Comparison of ENCODE assay signal across 8 cellular contexts in genomic region chr22:37849089-37849751, GRCh38. TPM values are rescaled to one million over a fixed set of nuclear protein-coding genes. Genes with fewer than 3 reads are reported as not detected.
A peak's percentile ranks its signal among the peaks of the same experiment; 100 is the strongest.
DNase-seq lines count a peak whose midpoint lies in the region; ATAC-seq and TF ChIP-seq lines count a peak whose summit lies in the region.

Gene EIF3L, plus strand, starts transcription at chr22:37849419. Its CDS starts 31 bp downstream, at chr22:37849450.

- H3K36me3 Mint-ChIP-seq in natural killer cell, result peaks cover 6% of the 10 kb centered on the region

- H3K4me3 Mint-ChIP-seq in natural killer cell, result peak within 1 kb of the TSS; percentile 99

- peaks cover 55% of the 10 kb centered on the region for H3K79me2 ChIP-seq in Karpas-422 (ENCODE audit: low read length)

- H3K9me2 ChIP-seq in Karpas-422 (replicated peaks; ENCODE audit: insufficient read depth, low read length), result no peaks in the 10 kb centered on the region

- peak; percentile 94 for TF ChIP-seq POLR2A in Raji (IDR thresholded peaks at IDR 0.05; ENCODE audit: insufficient read depth, low read depth, low read length)

- peak within 1 kb of the TSS; percentile 97 for H3K4me2 ChIP-seq in Karpas-422 (ENCODE audit: low read depth, low read length, poor library complexity, severe bottlenecking)

- DNase-seq in DMS153 (lab: John Stamatoyannopoulos, UW), result peak; percentile 80
- DNase-seq in Karpas-422, result peak; percentile 97
- peak; percentile 83 for DNase-seq in activated T-helper 9 cell treated with anti-CD3 and anti-CD28 coated beads, Interleukin-2, amount 50 U/mL, for 16 hours (ENCODE audit: low read depth)
- peak; percentile 81 for DNase-seq in fibroblast of peridontal ligament (ENCODE audit: extremely low read depth)
- peak; percentile 84 for DNase-seq in natural killer cell
- DNase-seq in stimulated activated naive CD4-positive, alpha-beta T cell (lab: John Stamatoyannopoulos, UW), result peak; percentile 72 to 82 (median 80)

- no peaks in the 10 kb centered on the region for H3K9me3 Mint-ChIP-seq in natural killer cell

- H3K27me3 ChIP-seq in Karpas-422 (ENCODE audit: low read length), result no peaks in the 10 kb centered on the region

- peak within 1 kb of the TSS; percentile 73; the same call in 1 of the 2 replicates for H2AFZ ChIP-seq in Karpas-422 (ENCODE audit: low read length)

- H3K4me1 Mint-ChIP-seq in natural killer cell, result peaks cover 25 to 45% of the 10 kb centered on the region in 2 donors

- peak within 1 kb of the TSS; percentile 99 for H3K27ac Mint-ChIP-seq in natural killer cell

- ATAC-seq in GM21717 (IDR thresholded peaks at IDR 0.05; ENCODE audit: unreplicated experiment), result peak; percentile 45
- peak; percentile 71 to 80 (median 72) for ATAC-seq in natural killer cell

- peak within 1 kb of the TSS; percentile 82 for H3K9ac ChIP-seq in Karpas-422 (ENCODE audit: low read length)

- peak within 1 kb of the TSS; percentile 75 for H3K27ac ChIP-seq in Karpas-422 (ENCODE audit: low read length)

- peak within 1 kb of the TSS; percentile 89 for H3K4me3 ChIP-seq in Karpas-422 (ENCODE audit: low read length)

- peaks cover 22% of the 10 kb centered on the region for H3K4me1 ChIP-seq in Karpas-422 (ENCODE audit: low read length)

- intact Hi-C loops in natural killer cell (cut with micrococcal nuclease), result loop anchor here (10.0 kb wide), 1 partner anchor 214 kb away; the partner anchor contains the start of gene SH3BP1

- no peaks in the 10 kb centered on the region for H3K27me3 Mint-ChIP-seq in natural killer cell (ENCODE audit: low read depth in 2 of 2)

- TF ChIP-seq CTCF in natural killer cell (IDR thresholded peaks at IDR 0.05), result no peak

- H4K20me1 ChIP-seq in Karpas-422 (ENCODE audit: insufficient read depth, low read depth, low read length), result peaks cover 16% of the 10 kb centered on the region; the same call in 1 of the 2 replicates

- H3K9me3 ChIP-seq in Karpas-422 (ENCODE audit: low read length), result no peaks in the 10 kb centered on the region

- H3K36me3 ChIP-seq in Karpas-422 (ENCODE audit: insufficient read depth, low read length), result peaks cover 32% of the 10 kb centered on the region

RNA-seq across cellular contexts. Expression of gene EIF3L, which starts in this region (rescaled TPM):
- 363 and 488 TPM in 2 replicates for total RNA-seq in Karpas-422 (2014; rRNA removed; shearing (Covaris generic); ENCODE audit: low replicate concordance)
- 100 to 1,000 TPM; 276 to 295 (median 291) TPM for total RNA-seq in natural killer cell

Comparison
In these comparisons a context has a peak if more than half of its experiments do, and no peak if none do; other contexts are left out.
1. Peak in every context shown above with its lines: DNase-seq, ATAC-seq, H3K4me3 ChIP-seq and H3K27ac ChIP-seq.